14 cellular contexts compared by ENCODE assay signal in the genomic region with DNA sequence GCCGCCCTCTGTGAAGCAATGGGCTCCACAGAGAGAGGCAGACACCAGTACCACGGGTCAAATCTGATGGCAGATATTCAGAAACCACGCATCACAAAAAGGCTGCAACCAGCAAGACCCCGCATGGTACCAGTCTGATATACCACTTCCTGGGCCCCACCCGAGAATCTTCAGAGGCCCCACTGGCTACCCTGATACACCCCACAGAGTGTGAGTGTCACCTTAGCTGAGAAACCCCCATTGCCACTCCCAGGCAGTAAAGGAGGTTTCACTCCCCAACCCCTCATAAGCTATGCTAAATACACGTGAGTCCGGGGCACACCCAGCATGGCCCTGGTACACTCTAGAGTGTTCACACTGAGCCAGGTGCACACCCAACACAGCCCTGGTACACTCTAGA.
"Had no signal": no experiment of that assay in that cellular context is flagged by ENCODE, and none has a peak within 500 bp of the region (broad histone marks: within the 10 kb centered on the region; RNA-seq: fewer than 3 reads in every experiment).

No MANE protein-coding gene starts in this region.

- ATAC-seq: lower lobe of right lung, right cardiac atrium had no signal

- H3K27ac Mint-ChIP-seq: progenitor cell of endocrine pancreas had no signal

- H3K27me3 Mint-ChIP-seq: progenitor cell of endocrine pancreas had no signal

- DNase-seq: activated naive CD4-positive, alpha-beta T cell treated with Interleukin-2 at 50 U/mL for 16 hours; activated T-cell treated with anti-CD3 and anti-CD28 coated beads, Interleukin-2, amount 50 U/mL, for 48 hours; central memory CD4-positive, alpha-beta T cell; cortex of kidney; effector memory CD4-positive, alpha-beta T cell; erythroblast; hypothalamus; lower lobe of right lung; midbrain; right cardiac atrium; SHP77 treated with DMSO at 0.1 percent for 48 hours; substantia nigra; trophoblast cell had no signal
